Comparison of ENCODE assay signal across 21 cellular contexts in the genomic region with DNA sequence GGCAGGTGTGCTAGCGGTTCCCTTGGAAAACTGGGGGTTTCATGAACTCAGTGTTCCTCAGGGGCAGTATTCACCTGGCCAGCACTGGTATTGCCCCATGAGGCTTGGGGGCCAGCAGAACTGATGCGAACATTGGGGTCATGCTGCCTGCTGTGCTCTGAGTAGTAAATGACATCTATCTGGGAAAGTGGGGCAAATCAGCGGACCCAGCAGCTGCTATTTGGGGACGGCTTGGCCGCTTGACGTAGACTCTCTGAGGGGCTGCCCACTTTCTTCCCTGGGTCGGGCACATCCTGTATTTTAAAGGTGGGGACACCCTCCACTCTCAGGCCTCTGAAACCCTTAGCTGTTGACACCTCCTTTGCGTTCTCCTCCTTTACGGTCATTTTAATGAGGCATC.
"Had no signal": no experiment of that assay in that cellular context is flagged by ENCODE, and none has a peak within 500 bp of the region (broad histone marks: within the 10 kb centered on the region; RNA-seq: fewer than 3 reads in every experiment).

No MANE protein-coding gene starts in this region.

- H3K27ac Mint-ChIP-seq: activated CD8-positive, alpha-beta T cell treated with anti-CD3 and anti-CD28 coated beads, Interleukin-2, amount 10 ng/mL, durations not matched to agents 7 days and 5 days; activated naive CD4-positive, alpha-beta T cell treated with anti-CD3 and anti-CD28 coated beads for 36 hours; naive thymus-derived CD8-positive, alpha-beta T cell had no signal

- H3K36me3 ChIP-seq: cardiac muscle cell, heart right ventricle, left ventricle myocardium inferior, neutrophil, ovary, upper lobe of left lung had no signal

- H3K27ac ChIP-seq: cardiac muscle cell, heart right ventricle, left ventricle myocardium inferior, neutrophil, ovary, psoas muscle, upper lobe of left lung had no signal

- FAIRE-seq: endometrium had no signal

- DNase-seq: activated CD4-positive, alpha-beta T cell treated with anti-CD3 and anti-CD28 coated beads, Interleukin-2, amount 50 U/mL, for 1 hour; activated CD4-positive, CD25-positive, alpha-beta regulatory T cell treated with anti-CD3 and anti-CD28 coated beads, Interleukin-2, amount 50 U/mL, for 72 hours; activated CD8-positive, alpha-beta T cell treated with anti-CD3 and anti-CD28 coated beads, Interleukin-2, amount 10 ng/mL, durations not matched to agents 7 days and 5 days; activated naive CD4-positive, alpha-beta T cell treated with anti-CD3 and anti-CD28 coated beads for 36 hours; activated T-cell treated with anti-CD3 and anti-CD28 coated beads, Interleukin-2, amount 50 U/mL, for 1 hour; heart right ventricle; kidney glomerular epithelial cell; left ventricle myocardium inferior; naive thymus-derived CD8-positive, alpha-beta T cell; ovary; psoas muscle; right cardiac atrium; stimulated activated CD4-positive, alpha-beta T cell treated with anti-CD3 and anti-CD28 coated beads, Interleukin-12 subunit alpha, Interleukin-12 subunit beta, amount 100 ng/mL, for 4 hours; stimulated activated CD4-positive, alpha-beta T cell treated with anti-CD3 and anti-CD28 coated beads, Interleukin-4, amount 100 ng/mL, for 4 hours; stimulated activated naive CD8-positive, alpha-beta T cell treated with anti-CD3 and anti-CD28 coated beads, Interleukin-15, Interleukin-2, amounts not matched to agents 100 U/mL and 50 U/mL, for 24 hours; SW 1271; T-helper 17 cell; upper lobe of left lung had no signal

- ATAC-seq: activated CD8-positive, alpha-beta T cell treated with anti-CD3 and anti-CD28 coated beads, Interleukin-2, amount 10 ng/mL, durations not matched to agents 7 days and 5 days; heart right ventricle; naive thymus-derived CD8-positive, alpha-beta T cell; psoas muscle; right cardiac atrium; stimulated activated naive CD8-positive, alpha-beta T cell treated with anti-CD3 and anti-CD28 coated beads, Interleukin-15, Interleukin-2, amounts not matched to agents 100 U/mL and 50 U/mL, for 24 hours; T-helper 17 cell had no signal

- H3K27me3 ChIP-seq: ovary, upper lobe of left lung had no signal

- H3K4me3 ChIP-seq: cardiac muscle cell, heart right ventricle, left ventricle myocardium inferior, ovary, psoas muscle, upper lobe of left lung had no signal

- H3K9me3 Mint-ChIP-seq: activated naive CD4-positive, alpha-beta T cell treated with anti-CD3 and anti-CD28 coated beads for 36 hours; naive thymus-derived CD8-positive, alpha-beta T cell had no signal

- H3K36me3 Mint-ChIP-seq: naive thymus-derived CD8-positive, alpha-beta T cell had no signal

- H3K9me3 ChIP-seq: heart right ventricle, left ventricle myocardium inferior, neutrophil, ovary, psoas muscle, upper lobe of left lung had no signal

- H3K4me3 Mint-ChIP-seq: activated CD8-positive, alpha-beta T cell treated with anti-CD3 and anti-CD28 coated beads, Interleukin-2, amount 10 ng/mL, durations not matched to agents 7 days and 5 days; activated naive CD4-positive, alpha-beta T cell treated with anti-CD3 and anti-CD28 coated beads for 36 hours; naive thymus-derived CD8-positive, alpha-beta T cell; T-helper 17 cell had no signal
